9 cellular contexts compared by ENCODE assay signal in the genomic region with DNA sequence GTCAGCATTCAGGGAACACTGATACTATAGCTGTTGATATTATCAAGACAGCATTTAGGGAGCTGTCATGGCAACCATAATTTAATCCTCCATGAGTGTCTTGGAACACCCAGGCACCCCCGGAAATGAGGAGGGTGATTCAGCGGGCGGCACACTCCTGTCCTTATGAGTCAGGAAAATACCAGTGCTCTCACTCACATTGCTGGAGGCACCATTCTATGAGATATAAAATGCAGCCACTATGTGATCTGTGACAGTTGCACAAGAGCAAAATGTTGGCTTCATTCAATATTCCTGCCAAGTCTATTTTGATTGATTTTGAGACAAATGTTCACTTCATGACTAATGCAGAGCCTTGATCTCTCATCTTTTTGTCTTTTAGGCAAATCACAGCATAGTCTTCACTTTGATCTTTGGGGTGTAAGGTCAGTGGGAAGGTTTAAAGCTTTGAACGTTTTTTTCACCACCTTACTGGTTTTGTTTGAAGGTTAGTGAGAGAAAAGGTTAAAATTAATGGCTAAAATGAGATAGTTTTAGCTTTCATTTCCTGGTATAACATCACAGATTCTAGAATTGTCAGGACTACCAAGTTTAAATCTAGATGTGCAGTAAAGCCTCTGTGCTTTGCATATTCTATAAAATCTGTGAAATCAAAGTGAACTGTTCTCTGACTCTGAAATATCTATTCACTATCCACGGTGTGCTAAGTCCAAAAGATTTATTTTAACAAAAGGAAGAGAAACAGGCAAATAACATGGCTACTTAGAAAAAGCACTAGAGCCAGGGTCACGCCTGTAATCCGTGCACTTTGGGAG. TPM values are rescaled to one million over a fixed set of nuclear protein-coding genes. Genes with fewer than 3 reads are reported as not detected.
DNase-seq lines count a peak whose midpoint lies in the region; ATAC-seq and TF ChIP-seq lines count a peak whose summit lies in the region.
"Had no signal": no experiment of that assay in that cellular context is flagged by ENCODE, and none has a peak within 500 bp of the region (broad histone marks: within the 10 kb centered on the region; RNA-seq: fewer than 3 reads in every experiment).

No MANE protein-coding gene starts in this region.

- no peaks in the 10 kb centered on the region for H3K27me3 ChIP-seq in IMR-90 (ENCODE audit: control insufficient read depth, insufficient read depth, low read length)
- no peaks in the 10 kb centered on the region for H3K27me3 ChIP-seq in body of pancreas
- no peaks in the 10 kb centered on the region for H3K27me3 ChIP-seq in mesendoderm (ENCODE audit: insufficient read depth, low read length, poor library complexity)
- H3K27me3 ChIP-seq in WERI-Rb-1 (ENCODE audit: insufficient read depth, low read depth, severe bottlenecking): no peaks in the 10 kb centered on the region

- H3K4me2 ChIP-seq in IMR-90 (ENCODE audit: low read depth, low read length) (peak overlapping the region; percentile 57; the same call in 1 of the 2 replicates), mesendoderm (ENCODE audit: low read length) (no peak overlapping the region)

- POLR2A ChIA-PET in IMR-90 (lab: Charles Lee; ENCODE audit: unreplicated experiment): no interaction called here

- no peak overlapping the region for H3K27ac ChIP-seq in IMR-90 (ENCODE audit: insufficient read depth, low read length)
- peak overlapping the region; percentile 45 to 85 (median 74) for H3K27ac ChIP-seq in body of pancreas
- no peak overlapping the region for H3K27ac ChIP-seq in mesendoderm (ENCODE audit: low read depth, low read length)
- no peak overlapping the region for H3K27ac ChIP-seq in WERI-Rb-1

- peak overlapping the region; percentile 57 for H4K91ac ChIP-seq in IMR-90 (ENCODE audit: insufficient read depth, low read depth, low read length)

- H3K4ac ChIP-seq in IMR-90 (ENCODE audit: low read depth, low read length) (peak overlapping the region; percentile 53; the same call in 1 of the 2 replicates), mesendoderm (ENCODE audit: low read depth, low read length) (no peak overlapping the region)

- H4K5ac ChIP-seq in IMR-90 (ENCODE audit: low read depth, low read length) (no peak overlapping the region), mesendoderm (ENCODE audit: low read length) (no peak overlapping the region)

- H2BK5ac ChIP-seq in IMR-90 (ENCODE audit: low read depth, low read length, poor library complexity, severe bottlenecking): peak overlapping the region; percentile 44
- no peak overlapping the region for H2BK5ac ChIP-seq in mesendoderm (ENCODE audit: low read length)

- DNase-seq in AG10803 (ENCODE audit: low read depth): peak; percentile 94
- peak; percentile 95 for DNase-seq in IMR-90
- peak; percentile 33 to 52 (median 40) for DNase-seq in body of pancreas
- DNase-seq in mesendoderm: peak; percentile 73
- DNase-seq in SKM-1 treated with dmso at 0.1 percent for 144 hours (lab: John Stamatoyannopoulos, UW; ENCODE audit: unreplicated experiment): no peak
- no peak for DNase-seq in NAMALWA (ENCODE audit: low spot score)
- no peak for DNase-seq in WERI-Rb-1
- DNase-seq in NCI-H2171 (lab: John Stamatoyannopoulos, UW): no peak
- DNase-seq: erythroblast had no signal

- no peak overlapping the region for H2AFZ ChIP-seq in IMR-90 (replicated peaks; ENCODE audit: low read length, poor library complexity)

- ATAC-seq in IMR-90 (ENCODE audit: low read depth) (peak; percentile 92), body of pancreas (peak; percentile 28)

- WGBS in IMR-90 (ENCODE audit: extremely low coverage in 2 of 2, insufficient read length in 1 of 2), 2 experiments: no CpG with 5 or more reads among the region's 7 CpGs
- 43 to 51% methylated on average over 7 of the region's 7 CpGs for WGBS in body of pancreas, 2 donors
- no CpG with 5 or more reads among the region's 7 CpGs for WGBS in mesendoderm (ENCODE audit: extremely low coverage, insufficient coverage, low lambda C conversion rate)

- in situ Hi-C loops in IMR-90 (cut with MboI; ENCODE audit: low sequenced_read_pairs): no loop called here

- H4K20me1 ChIP-seq in IMR-90 (ENCODE audit: insufficient read depth, low read length): no peaks in the 10 kb centered on the region

- peaks cover 7% of the 10 kb centered on the region for H3K9me1 ChIP-seq in IMR-90 (ENCODE audit: insufficient read depth, low read length)

- H3K79me2 ChIP-seq in mesendoderm (ENCODE audit: control insufficient read depth, insufficient read depth, low read length): no peaks in the 10 kb centered on the region

- no peak overlapping the region for H3K23ac ChIP-seq in IMR-90 (ENCODE audit: low read depth, low read length)
- no peak overlapping the region for H3K23ac ChIP-seq in mesendoderm (ENCODE audit: low read length)

- intact Hi-C loops in IMR-90 (cut with micrococcal nuclease) (no loop called here), body of pancreas (cut with DNase I) (no loop called here)

- peak overlapping the region; percentile 50; the same call in 1 of the 2 replicates for H2BK20ac ChIP-seq in IMR-90 (ENCODE audit: low read depth, low read length)

- H3K9me3 ChIP-seq in IMR-90 (ENCODE audit: control insufficient read depth, insufficient read depth, low read length): no peaks in the 10 kb centered on the region
- H3K9me3 ChIP-seq in body of pancreas: no peaks in the 10 kb centered on the region
- no peaks in the 10 kb centered on the region for H3K9me3 ChIP-seq in WERI-Rb-1 (ENCODE audit: severe bottlenecking)

- BruUV-seq in IMR-90 (replicated peaks; lab: Mats Ljungman, UMichigan): no TSS peak

- H3K79me1 ChIP-seq in IMR-90 (ENCODE audit: low read depth in 1 of 2, low read length in 2 of 2) (no peaks in the 10 kb centered on the region; a peak in 1 of 4 replicates), mesendoderm (ENCODE audit: low read length) (no peaks in the 10 kb centered on the region)

- dilution Hi-C loops in IMR-90 (cut with HindIII; ENCODE audit: low sequenced_read_pairs, unreplicated experiment): no loop called here

- peak overlapping the region; percentile 11; the same call in 1 of the 2 replicates for H3K18ac ChIP-seq in IMR-90 (ENCODE audit: low read depth, low read length)
- no peak overlapping the region for H3K18ac ChIP-seq in mesendoderm (ENCODE audit: low read length)

- H2BK15ac ChIP-seq in IMR-90 (ENCODE audit: low read depth, low read length): peak overlapping the region; percentile 60; the same call in 2 of the 3 replicates
- H2BK15ac ChIP-seq in mesendoderm (replicated peaks; ENCODE audit: low read depth): no peak overlapping the region

- H3K56ac ChIP-seq in IMR-90 (ENCODE audit: extremely low read depth, insufficient read depth, low read length): no peak overlapping the region
- no peak overlapping the region for H3K56ac ChIP-seq in mesendoderm (ENCODE audit: low read length)

- H3K4me3 ChIP-seq in AG10803 (ENCODE audit: low read length) (no peak overlapping the region), IMR-90 (ENCODE audit: insufficient read depth, low read depth, low read length) (no peak overlapping the region), body of pancreas (no peak overlapping the region), mesendoderm (ENCODE audit: low read length) (no peak overlapping the region), WERI-Rb-1 (ENCODE audit: low read depth, low read length) (no peak overlapping the region)

- CTCF ChIA-PET in IMR-90 (lab: Yijun Ruan, JAX): no interaction called here

- H3K14ac ChIP-seq in IMR-90 (replicated peaks; ENCODE audit: low read depth, low read length): no peak overlapping the region; the same call in 1 of the 2 replicates

- H2AK5ac ChIP-seq in IMR-90 (ENCODE audit: low read depth, low read length) (peak overlapping the region; percentile 82), mesendoderm (ENCODE audit: low read length) (no peak overlapping the region)

- H3K9ac ChIP-seq in IMR-90 (ENCODE audit: low read depth, low read length) (no peak overlapping the region), mesendoderm (ENCODE audit: low read length) (no peak overlapping the region)

- no peaks in the 10 kb centered on the region for H3K36me3 ChIP-seq in IMR-90 (ENCODE audit: control insufficient read depth, insufficient read depth, low read length)
- no peaks in the 10 kb centered on the region for H3K36me3 ChIP-seq in body of pancreas (replicated peaks in 1 of 2; ENCODE audit: insufficient read depth in 1 of 2, low read depth in 2 of 2)
- no peaks in the 10 kb centered on the region for H3K36me3 ChIP-seq in mesendoderm (ENCODE audit: control insufficient read depth, insufficient read depth, low read length)
- H3K36me3 ChIP-seq in WERI-Rb-1: no peaks in the 10 kb centered on the region

- TF ChIP-seq POLR2A in IMR-90 (IDR thresholded peaks at IDR 0.05; ENCODE audit: low read depth, low read length) (no peak), body of pancreas (IDR thresholded peaks at IDR 0.05) (no peak)

- peak overlapping the region; percentile 1 to 7; a peak in 2 of 4 replicates for H4K8ac ChIP-seq in IMR-90 (ENCODE audit: low read depth in 2 of 2, low read length in 2 of 2)
- H4K8ac ChIP-seq in mesendoderm (ENCODE audit: low read depth, low read length): no peak overlapping the region

- peak; percentile 13 for TF ChIP-seq RAD21 in IMR-90 (IDR thresholded peaks at IDR 0.05; ENCODE audit: low read length)

- H2AK9ac ChIP-seq in IMR-90 (replicated peaks; ENCODE audit: low read depth, low read length, poor library complexity): no peak overlapping the region

- peak overlapping the region; percentile 68; the same call in 1 of the 2 replicates for H2BK120ac ChIP-seq in IMR-90 (ENCODE audit: low read depth, low read length)
- H2BK120ac ChIP-seq in mesendoderm (ENCODE audit: low read depth, low read length): no peak overlapping the region

- H3K4me1 ChIP-seq in IMR-90 (ENCODE audit: control insufficient read depth, insufficient read depth, low read length) (peaks cover 10% of the 10 kb centered on the region), body of pancreas (peaks cover 62% of the 10 kb centered on the region), mesendoderm (ENCODE audit: control insufficient read depth, low read depth, low read length) (no peaks in the 10 kb centered on the region)

- TF ChIP-seq CTCF in AG10803 (conservative IDR thresholded peaks at IDR 0.05; ENCODE audit: low read length) (no peak), IMR-90 (conservative IDR thresholded peaks at IDR 0.05; ENCODE audit: low read depth, low read length) (no peak), body of pancreas (IDR thresholded peaks at IDR 0.05) (no peak), WERI-Rb-1 (IDR thresholded peaks at IDR 0.05; ENCODE audit: low read depth, low read length) (no peak)

TF ChIP-seq in IMR-90, 13 proteins besides CTCF, POLR2A, EP300 and RAD21 (continues in another document):
- no peak for TF ChIP-seq CHD1 (IDR thresholded peaks at IDR 0.05; ENCODE audit: low read depth, low read length)

RNA-seq across cellular contexts. Expression of a gene that starts 12.4 kb away (rescaled TPM):
- 28.5 and 42.2 TPM in 2 replicates for total RNA-seq in IMR-90 (2012; rRNA removed)
- polyA plus RNA-seq in IMR-90 (2012; rRNA removed): 8.3 and 9.0 TPM in 2 replicates
- 1.2 and 3.0 TPM in 2 replicates for polyA plus RNA-seq in IMR-90 (2012; cell fraction: cytosol; rRNA removed)
- 1.6 and 18.4 TPM in 2 replicates for polyA plus RNA-seq in IMR-90 (2012; cell fraction: nucleus; rRNA removed; ENCODE audit: low replicate concordance)
- 10 to 100 TPM; 34.3 to 39.4 TPM for total RNA-seq in body of pancreas
- polyA plus RNA-seq in mesendoderm (2013, experiment 1 of 2): 25.1 TPM
- polyA plus RNA-seq in mesendoderm (2013, experiment 2 of 2): 25.2 TPM

Comparison
In these comparisons a context has a peak if more than half of its experiments do, and no peak if none do; other contexts are left out.
1. DNase-seq: peak in AG10803 (single experiment), IMR-90 (single experiment), body of pancreas (4 of 4) and mesendoderm (single experiment); none in SKM-1 treated with dmso at 0.1 percent for 144 hours (single experiment), NAMALWA (single experiment), WERI-Rb-1 (single experiment) and NCI-H2171 (single experiment).
2. H3K27ac ChIP-seq: peak in body of pancreas (4 of 4); none in IMR-90 (single experiment), mesendoderm (single experiment) and WERI-Rb-1 (single experiment).